In genomic region chr17:61410555-61411089, GRCh38 we compare ENCODE assay signal across 8 cellular contexts. TPM values are rescaled to one million over a fixed set of nuclear protein-coding genes. Genes with fewer than 3 reads are reported as not detected.
A peak's percentile ranks its signal among the peaks of the same experiment; 100 is the strongest.
DNase-seq lines count a peak whose midpoint lies in the region; ATAC-seq lines count a peak whose summit lies in the region.

No MANE protein-coding gene starts in this region.

- H3K4me1 ChIP-seq in esophagus (ENCODE audit: control insufficient read depth in 2 of 2, insufficient read depth in 2 of 2, low read length in 1 of 2) = peaks cover 0 to 3% of the 10 kb centered on the region in 2 donors
- peaks cover 7 to 15% of the 10 kb centered on the region in 2 donors for H3K4me1 ChIP-seq in naive thymus-derived CD4-positive, alpha-beta T cell (ENCODE audit: control insufficient read depth in 2 of 2, insufficient read depth in 2 of 2, low read length in 2 of 2)

- H3K36me3 Mint-ChIP-seq in naive thymus-derived CD4-positive, alpha-beta T cell = no peaks in the 10 kb centered on the region
- H3K36me3 Mint-ChIP-seq in stimulated activated memory B cell treated with anti-CD40 and anti-IgM and Interleukin-4, amounts not matched to agents 10 μg/mL and 1 μg/mL and 100 μg/mL, for 72 hours = no peaks in the 10 kb centered on the region

- H3K4me3 Mint-ChIP-seq in naive thymus-derived CD4-positive, alpha-beta T cell = peak overlapping the region; percentile 66 to 85 (median 82)
- peak overlapping the region; percentile 74 for H3K4me3 Mint-ChIP-seq in stimulated activated memory B cell treated with anti-CD40 and anti-IgM and Interleukin-4, amounts not matched to agents 10 μg/mL and 1 μg/mL and 100 μg/mL, for 72 hours

- POLR2A ChIA-PET in naive thymus-derived CD4-positive, alpha-beta T cell (lab: Charles Lee) = no interaction called here

- no peaks in the 10 kb centered on the region for H3K36me3 ChIP-seq in esophagus (ENCODE audit: control insufficient read depth in 2 of 2, insufficient read depth in 2 of 2, low read length in 1 of 2)
- no peaks in the 10 kb centered on the region for H3K36me3 ChIP-seq in naive thymus-derived CD4-positive, alpha-beta T cell (ENCODE audit: control insufficient read depth in 2 of 3, insufficient read depth in 3 of 3, low read length in 3 of 3)

- peak overlapping the region; percentile 28 to 50 for H3K4me3 ChIP-seq in esophagus (ENCODE audit: low read depth in 1 of 2, low read length in 2 of 2)
- H3K4me3 ChIP-seq in naive thymus-derived CD4-positive, alpha-beta T cell (ENCODE audit: low read length) = peak overlapping the region; percentile 51

- peak overlapping the region; percentile 86 for H3K27ac ChIP-seq in esophagus (ENCODE audit: low read depth in 2 of 2, low read length in 1 of 2)
- H3K27ac ChIP-seq in naive thymus-derived CD4-positive, alpha-beta T cell (ENCODE audit: low read depth, low read length) = no peak overlapping the region

- H3K9me3 Mint-ChIP-seq in naive thymus-derived CD4-positive, alpha-beta T cell = peaks cover 0 to 3% (median 0%) of the 10 kb centered on the region in 11 donors
- no peaks in the 10 kb centered on the region for H3K9me3 Mint-ChIP-seq in stimulated activated memory B cell treated with anti-CD40 and anti-IgM and Interleukin-4, amounts not matched to agents 10 μg/mL and 1 μg/mL and 100 μg/mL, for 72 hours

- WGBS in esophagus, 2 donors = 5 to 20% methylated on average over 40 to 48 of the region's 48 CpGs

- H3K4me1 Mint-ChIP-seq in naive thymus-derived CD4-positive, alpha-beta T cell = peaks cover 12 to 31% (median 23%) of the 10 kb centered on the region in 7 donors
- peaks cover 39% of the 10 kb centered on the region for H3K4me1 Mint-ChIP-seq in stimulated activated memory B cell treated with anti-CD40 and anti-IgM and Interleukin-4, amounts not matched to agents 10 μg/mL and 1 μg/mL and 100 μg/mL, for 72 hours

- H3K27me3 Mint-ChIP-seq in naive thymus-derived CD4-positive, alpha-beta T cell = peaks cover 37 to 64% (median 41%) of the 10 kb centered on the region in 5 donors
- peaks cover 53% of the 10 kb centered on the region for H3K27me3 Mint-ChIP-seq in stimulated activated memory B cell treated with anti-CD40 and anti-IgM and Interleukin-4, amounts not matched to agents 10 μg/mL and 1 μg/mL and 100 μg/mL, for 72 hours

- H3K9me3 ChIP-seq in esophagus (ENCODE audit: control insufficient read depth in 2 of 2, insufficient read depth in 1 of 2, low read depth in 1 of 2, low read length in 1 of 2) = no peaks in the 10 kb centered on the region
- H3K9me3 ChIP-seq in naive thymus-derived CD4-positive, alpha-beta T cell (ENCODE audit: control insufficient read depth in 2 of 3, low read length in 3 of 3) = no peaks in the 10 kb centered on the region

- intact Hi-C loops in naive thymus-derived CD4-positive, alpha-beta T cell (cut with micrococcal nuclease) = loop anchor here (5.0 to 10.0 kb wide), 4 partner anchors 276 to 1557 kb away; partner anchors contain the start of genes BCAS3 (in 1 of the 2), MED13 (in 1 of the 2) and TANC2 (in 1 of the 2)

- peak; percentile 73 for ATAC-seq in naive thymus-derived CD4-positive, alpha-beta T cell
- peak; percentile 54 for ATAC-seq in stimulated activated memory B cell treated with anti-CD40 and anti-IgM and Interleukin-4, amounts not matched to agents 10 μg/mL and 1 μg/mL and 100 μg/mL, for 72 hours

- peak overlapping the region in 1 of 9 donors; percentile 41 for H3K27ac Mint-ChIP-seq in naive thymus-derived CD4-positive, alpha-beta T cell
- no peak overlapping the region for H3K27ac Mint-ChIP-seq in stimulated activated memory B cell treated with anti-CD40 and anti-IgM and Interleukin-4, amounts not matched to agents 10 μg/mL and 1 μg/mL and 100 μg/mL, for 72 hours

- DNase-seq in COLO668 (lab: John Stamatoyannopoulos, UW; ENCODE audit: unreplicated experiment) = peak; percentile 17
- peak; percentile 25 for DNase-seq in MV-4-11 (lab: John Stamatoyannopoulos, UW)
- peak; percentile 66 for DNase-seq in activated T-cell treated with anti-CD3 and anti-CD28 coated beads for 1 hour (ENCODE audit: low read depth)
- DNase-seq in naive thymus-derived CD4-positive, alpha-beta T cell = peak; percentile 48 to 76 (median 65)
- DNase-seq in AG20443 (ENCODE audit: low spot score) = no peak
- DNase-seq in COR-L47 (lab: John Stamatoyannopoulos, UW) = no peak

- H3K27me3 ChIP-seq in esophagus (ENCODE audit: control insufficient read depth in 1 of 2, insufficient read depth in 2 of 2, low read length in 2 of 2) = peaks cover 0 to 4% of the 10 kb centered on the region in 2 donors
- peaks cover 0 to 39% of the 10 kb centered on the region in 2 donors for H3K27me3 ChIP-seq in naive thymus-derived CD4-positive, alpha-beta T cell (ENCODE audit: control insufficient read depth in 2 of 2, insufficient read depth in 2 of 2, low read length in 2 of 2)

- CTCF ChIA-PET in naive thymus-derived CD4-positive, alpha-beta T cell (lab: Charles Lee) = interaction anchor here (0.9 to 1.0 kb wide), 2 partner anchors 425 to 439 kb away, joined by 3 read pairs; no protein-coding TSS in a partner anchor

RNA-seq across cellular contexts. Expression of gene TBX2, which starts 11.0 kb away (rescaled TPM):
- 1 to 10 TPM; 5.6 to 6.2 TPM for polyA plus RNA-seq in esophagus
- not detected for total RNA-seq in naive thymus-derived CD4-positive, alpha-beta T cell
- polyA plus RNA-seq in naive thymus-derived CD4-positive, alpha-beta T cell = not detected

RNA-seq across cellular contexts. Expression of gene TBX4, which starts 41.6 kb away (rescaled TPM):
- polyA plus RNA-seq in esophagus = under 1 TPM in 1 of 2 donors, not detected in 1; 0.01 TPM
- not detected for total RNA-seq in naive thymus-derived CD4-positive, alpha-beta T cell
- polyA plus RNA-seq in naive thymus-derived CD4-positive, alpha-beta T cell = not detected

Comparison
In these comparisons a context has a peak if more than half of its experiments do, and no peak if none do; other contexts are left out.
1. DNase-seq: peak in COLO668 (single experiment), MV-4-11 (single experiment), activated T-cell treated with anti-CD3 and anti-CD28 coated beads for 1 hour (single experiment) and naive thymus-derived CD4-positive, alpha-beta T cell (9 of 9); none in AG20443 (single experiment) and COR-L47 (single experiment).
2. RNA of gene TBX2, which starts 11.0 kb away (polyA plus RNA-seq): 5.6 to 6.2 TPM in esophagus; not detected in naive thymus-derived CD4-positive, alpha-beta T cell; every median in the first group is over 4 times any median in the second.